In genomic region chr4:142262956-142263355, GRCh38 we compare ENCODE assay signal across 12 cellular contexts.
"Had no signal": no experiment of that assay in that cellular context is flagged by ENCODE, and none has a peak within 500 bp of the region (broad histone marks: within the 10 kb centered on the region; RNA-seq: fewer than 3 reads in every experiment).

No MANE protein-coding gene starts in this region.

- ATAC-seq: activated CD8-positive, alpha-beta memory T cell treated with anti-CD3 and anti-CD28 coated beads, Interleukin-2, amount 10 ng/mL, durations not matched to agents 7 days and 5 days; psoas muscle; right lobe of liver; stimulated activated memory B cell treated with anti-CD40 and anti-IgM and Interleukin-4, amounts not matched to agents 10 μg/mL and 1 μg/mL and 100 μg/mL, for 72 hours had no signal

- H3K36me3 Mint-ChIP-seq: stimulated activated memory B cell treated with anti-CD40 and anti-IgM and Interleukin-4, amounts not matched to agents 10 μg/mL and 1 μg/mL and 100 μg/mL, for 72 hours had no signal

- H3K27ac ChIP-seq: esophagus muscularis mucosa, psoas muscle, right lobe of liver, tibial nerve had no signal

- H3K27me3 ChIP-seq: esophagus muscularis mucosa, right lobe of liver, tibial nerve had no signal

- H3K9me3 ChIP-seq: esophagus muscularis mucosa, psoas muscle, right lobe of liver, tibial nerve had no signal

- H3K4me3 ChIP-seq: esophagus muscularis mucosa, psoas muscle, right lobe of liver, tibial nerve had no signal

- H3K4me1 Mint-ChIP-seq: stimulated activated memory B cell treated with anti-CD40 and anti-IgM and Interleukin-4, amounts not matched to agents 10 μg/mL and 1 μg/mL and 100 μg/mL, for 72 hours had no signal

- H3K4me1 ChIP-seq: right lobe of liver had no signal

- H3K36me3 ChIP-seq: esophagus muscularis mucosa, right lobe of liver, tibial nerve had no signal

- H3K27ac Mint-ChIP-seq: activated CD4-positive, alpha-beta T cell treated with anti-CD3 and anti-CD28 coated beads, Interleukin-2, amount 10 ng/mL, durations not matched to agents 7 days and 5 days; activated CD8-positive, alpha-beta memory T cell treated with anti-CD3 and anti-CD28 coated beads, Interleukin-2, amount 10 ng/mL, durations not matched to agents 7 days and 5 days; nephron; stimulated activated memory B cell treated with anti-CD40 and anti-IgM and Interleukin-4, amounts not matched to agents 10 μg/mL and 1 μg/mL and 100 μg/mL, for 72 hours had no signal

- H3K9me3 Mint-ChIP-seq: activated CD4-positive, alpha-beta T cell treated with anti-CD3 and anti-CD28 coated beads, Interleukin-2, amount 10 ng/mL, durations not matched to agents 7 days and 5 days; nephron; stimulated activated memory B cell treated with anti-CD40 and anti-IgM and Interleukin-4, amounts not matched to agents 10 μg/mL and 1 μg/mL and 100 μg/mL, for 72 hours had no signal

- H3K27me3 Mint-ChIP-seq: activated CD4-positive, alpha-beta T cell treated with anti-CD3 and anti-CD28 coated beads, Interleukin-2, amount 10 ng/mL, durations not matched to agents 7 days and 5 days; activated CD8-positive, alpha-beta memory T cell treated with anti-CD3 and anti-CD28 coated beads, Interleukin-2, amount 10 ng/mL, durations not matched to agents 7 days and 5 days; stimulated activated memory B cell treated with anti-CD40 and anti-IgM and Interleukin-4, amounts not matched to agents 10 μg/mL and 1 μg/mL and 100 μg/mL, for 72 hours had no signal

- H3K4me3 Mint-ChIP-seq: activated CD4-positive, alpha-beta T cell treated with anti-CD3 and anti-CD28 coated beads, Interleukin-2, amount 10 ng/mL, durations not matched to agents 7 days and 5 days; activated CD8-positive, alpha-beta memory T cell treated with anti-CD3 and anti-CD28 coated beads, Interleukin-2, amount 10 ng/mL, durations not matched to agents 7 days and 5 days; nephron; stimulated activated memory B cell treated with anti-CD40 and anti-IgM and Interleukin-4, amounts not matched to agents 10 μg/mL and 1 μg/mL and 100 μg/mL, for 72 hours had no signal

- DNase-seq: activated CD4-positive, alpha-beta T cell treated with anti-CD3 and anti-CD28 coated beads, Interleukin-2, amount 10 ng/mL, durations not matched to agents 7 days and 5 days; activated CD8-positive, alpha-beta memory T cell treated with anti-CD3 and anti-CD28 coated beads, Interleukin-2, amount 10 ng/mL, durations not matched to agents 7 days and 5 days; activated naive CD4-positive, alpha-beta T cell; caudate nucleus; mammary epithelial cell; psoas muscle; right lobe of liver; T1000 had no signal
